24 cellular contexts compared by ENCODE assay signal in genomic region chr2:75493230-75493629, GRCh38.
"Had no signal": no experiment of that assay in that cellular context is flagged by ENCODE, and none has a peak within 500 bp of the region (broad histone marks: within the 10 kb centered on the region; RNA-seq: fewer than 3 reads in every experiment).

No MANE protein-coding gene starts in this region.

- H3K9me3 Mint-ChIP-seq: activated T-cell treated with anti-CD3 and anti-CD28 coated beads, Interleukin-2, amount 50 U/mL, for 72 hours; central memory CD8-positive, alpha-beta T cell; naive thymus-derived CD4-positive, alpha-beta T cell; stimulated activated effector memory CD8-positive, alpha-beta T cell treated with anti-CD3 and anti-CD28 coated beads, Interleukin-12 subunit alpha, Interleukin-12 subunit beta, amount 100 ng/mL, for 72 hours; type B pancreatic cell had no signal

- H3K27ac Mint-ChIP-seq: activated T-cell treated with anti-CD3 and anti-CD28 coated beads, Interleukin-2, amount 50 U/mL, for 72 hours; naive thymus-derived CD4-positive, alpha-beta T cell; neural progenitor cell; stimulated activated effector memory CD8-positive, alpha-beta T cell treated with anti-CD3 and anti-CD28 coated beads, Interleukin-12 subunit alpha, Interleukin-12 subunit beta, amount 100 ng/mL, for 72 hours; type B pancreatic cell had no signal

- DNase-seq: activated CD4-positive, alpha-beta T cell treated with anti-CD3 and anti-CD28 coated beads for 1 hour; activated CD8-positive, alpha-beta memory T cell treated with anti-CD3 and anti-CD28 coated beads for 24 hours; activated CD8-positive, alpha-beta memory T cell treated with anti-CD3 and anti-CD28 coated beads, Interleukin-2, amount 50 U/mL, for 48 hours; activated effector memory CD4-positive, alpha-beta T cell treated with anti-CD3 and anti-CD28 coated beads, Interleukin-2, amount 50 U/mL, for 16 hours; activated naive CD4-positive, alpha-beta T cell treated with anti-CD3 and anti-CD28 coated beads, Interleukin-2, amount 50 U/mL, for 16 hours; activated T-cell treated with anti-CD3 and anti-CD28 coated beads, Interleukin-2, amount 50 U/mL, for 72 hours; gastrocnemius medialis; head of caudate nucleus; left ventricle myocardium inferior; mesenchymal stem cell; naive thymus-derived CD4-positive, alpha-beta T cell; stimulated activated CD4-positive, alpha-beta T cell treated with anti-CD3 and anti-CD28 coated beads, Interleukin-4, amount 100 ng/mL, for 24 hours; T-helper 1 cell; T-helper 9 cell; testis had no signal

- H3K36me3 ChIP-seq: ascending aorta, gastrocnemius medialis, left ventricle myocardium inferior, neural progenitor cell had no signal

- H3K9me3 ChIP-seq: ascending aorta, gastrocnemius medialis, left ventricle myocardium inferior, testis had no signal

- H3K4me3 ChIP-seq: ascending aorta, coronary artery, gastrocnemius medialis, left ventricle myocardium inferior, neural progenitor cell, smooth muscle cell, testis had no signal

- H3K4me1 Mint-ChIP-seq: central memory CD8-positive, alpha-beta T cell; naive thymus-derived CD4-positive, alpha-beta T cell; neural progenitor cell; stimulated activated effector memory CD8-positive, alpha-beta T cell treated with anti-CD3 and anti-CD28 coated beads, Interleukin-12 subunit alpha, Interleukin-12 subunit beta, amount 100 ng/mL, for 72 hours had no signal

- H3K4me3 Mint-ChIP-seq: activated T-cell treated with anti-CD3 and anti-CD28 coated beads, Interleukin-2, amount 50 U/mL, for 72 hours; central memory CD8-positive, alpha-beta T cell; naive thymus-derived CD4-positive, alpha-beta T cell; neural progenitor cell; stimulated activated effector memory CD8-positive, alpha-beta T cell treated with anti-CD3 and anti-CD28 coated beads, Interleukin-12 subunit alpha, Interleukin-12 subunit beta, amount 100 ng/mL, for 72 hours; type B pancreatic cell had no signal

- H3K27ac ChIP-seq: ascending aorta, coronary artery, gastrocnemius medialis, left ventricle myocardium inferior, neural progenitor cell, testis had no signal

- H3K36me3 Mint-ChIP-seq: naive thymus-derived CD4-positive, alpha-beta T cell; stimulated activated effector memory CD8-positive, alpha-beta T cell treated with anti-CD3 and anti-CD28 coated beads, Interleukin-12 subunit alpha, Interleukin-12 subunit beta, amount 100 ng/mL, for 72 hours had no signal

- H3K4me1 ChIP-seq: ascending aorta, gastrocnemius medialis, neural progenitor cell, testis had no signal

- H3K27me3 ChIP-seq: ascending aorta, gastrocnemius medialis, neural progenitor cell, testis had no signal

- ATAC-seq: activated T-cell treated with anti-CD3 and anti-CD28 coated beads, Interleukin-2, amount 50 U/mL, for 72 hours; esophagus mucosa; gastrocnemius medialis; naive thymus-derived CD4-positive, alpha-beta T cell; sciatic nerve; stimulated activated effector memory CD8-positive, alpha-beta T cell treated with anti-CD3 and anti-CD28 coated beads, Interleukin-12 subunit alpha, Interleukin-12 subunit beta, amount 100 ng/mL, for 72 hours had no signal
